22 cellular contexts compared by ENCODE assay signal in genomic region chr15:61917457-61917856, GRCh38.
DNase-seq lines count a peak whose midpoint lies in the region; ATAC-seq, FAIRE-seq and TF ChIP-seq lines count a peak whose summit lies in the region.
"Had no signal": no experiment of that assay in that cellular context is flagged by ENCODE, and none has a peak within 500 bp of the region (broad histone marks: within the 10 kb centered on the region; RNA-seq: fewer than 3 reads in every experiment).

No MANE protein-coding gene starts in this region.

- H3K4me2 ChIP-seq in GM12878 (ENCODE audit: control insufficient read depth, insufficient read depth) (no peak overlapping the region), PC-3 (ENCODE audit: low read length) (no peak overlapping the region)

- H3K4me1 ChIP-seq in GM12878 (ENCODE audit: control insufficient read depth, insufficient read depth, low read length) = no peaks in the 10 kb centered on the region
- H3K4me1 ChIP-seq in PC-3 (ENCODE audit: insufficient read depth, low read length) = peaks cover 9% of the 10 kb centered on the region; the same call in 1 of the 2 replicates
- H3K4me1 ChIP-seq in esophagus muscularis mucosa = no peaks in the 10 kb centered on the region

- POLR2A ChIA-PET in GM12878 (lab: Charles Lee) (interaction anchor here (1.0 kb wide), 1 partner anchor 143 kb away, joined by 7 read pairs; the partner anchor contains the start of gene VPS13C), PC-3 (lab: Charles Lee; ENCODE audit: unreplicated experiment) (no interaction called here)

- H4K20me1 ChIP-seq in GM12878 (ENCODE audit: control insufficient read depth, insufficient read depth) = no peaks in the 10 kb centered on the region
- no peaks in the 10 kb centered on the region for H4K20me1 ChIP-seq in PC-3 (ENCODE audit: low read length)

- TF ChIP-seq RAD21 in GM12878 (IDR thresholded peaks at IDR 0.05; ENCODE audit: insufficient read depth, low read depth, low read length) = no peak

- H3K27ac Mint-ChIP-seq in endothelial cell (ENCODE audit: unreplicated experiment) = peak overlapping the region; percentile 61
- H3K27ac Mint-ChIP-seq: CD4-positive, CD25-positive, alpha-beta regulatory T cell; CD8-positive, alpha-beta memory T cell had no signal

- intact Hi-C loops in GM12878 (cut with micrococcal nuclease; ENCODE audit: unreplicated experiment) (no loop called here), PC-3 (cut with micrococcal nuclease) (no loop called here), esophagus muscularis mucosa (cut with DNase I) (no loop called here)

- H3K9me3 ChIP-seq in GM12878 (replicated peaks; ENCODE audit: control insufficient read depth, insufficient read depth, low read length) (no peaks in the 10 kb centered on the region), PC-3 (ENCODE audit: low read length) (no peaks in the 10 kb centered on the region), esophagus muscularis mucosa (no peaks in the 10 kb centered on the region), WERI-Rb-1 (ENCODE audit: severe bottlenecking) (no peaks in the 10 kb centered on the region)
- H3K9me3 ChIP-seq: BE2C had no signal

- TF ChIP-seq EP300 in GM12878 (IDR thresholded peaks at IDR 0.05; ENCODE audit: borderline replicate concordance in 1 of 2, control insufficient read depth in 1 of 2, low read depth in 2 of 2, low read length in 2 of 2) (no peak), esophagus muscularis mucosa (IDR thresholded peaks at IDR 0.05) (no peak)

- TF ChIP-seq CTCF in GM12878 (IDR thresholded peaks at IDR 0.05 in 2 of 3, conservative IDR thresholded peaks at IDR 0.05 in 1 of 3; ENCODE audit: control insufficient read depth in 2 of 3, extremely low read depth in 1 of 3, insufficient read depth in 1 of 3, low read depth in 3 of 3, low read length in 3 of 3) (no peak), endothelial cell (IDR thresholded peaks at IDR 0.05; ENCODE audit: unreplicated experiment) (no peak), PC-3 (conservative IDR thresholded peaks at IDR 0.05; ENCODE audit: low read depth, low read length) (no peak), esophagus muscularis mucosa (IDR thresholded peaks at IDR 0.05) (no peak), WERI-Rb-1 (IDR thresholded peaks at IDR 0.05; ENCODE audit: low read depth, low read length) (no peak)

- no peaks in the 10 kb centered on the region for H3K9me2 ChIP-seq in PC-3 (replicated peaks; ENCODE audit: low read length)

- H3K27ac ChIP-seq in GM12878 (ENCODE audit: control insufficient read depth, insufficient read depth) (no peak overlapping the region), PC-3 (ENCODE audit: low read length) (no peak overlapping the region), esophagus muscularis mucosa (replicated peaks in 1 of 4) (no peak overlapping the region), WERI-Rb-1 (no peak overlapping the region)

- no peaks in the 10 kb centered on the region for H3K27me3 ChIP-seq in GM12878 (replicated peaks in 1 of 2; ENCODE audit: control insufficient read depth in 2 of 2, insufficient read depth in 2 of 2, low read length in 1 of 2)
- H3K27me3 ChIP-seq in PC-3 (ENCODE audit: low read length) = no peaks in the 10 kb centered on the region
- H3K27me3 ChIP-seq in esophagus muscularis mucosa = no peaks in the 10 kb centered on the region
- H3K27me3 ChIP-seq in WERI-Rb-1 (ENCODE audit: insufficient read depth, low read depth, severe bottlenecking) = no peaks in the 10 kb centered on the region
- H3K27me3 ChIP-seq: BE2C had no signal

- FAIRE-seq in GM12878 (lab: Jason Lieb, UNC) = no peak
- FAIRE-seq: A204.1, GM12891 had no signal

- H2AFZ ChIP-seq in GM12878 (ENCODE audit: control insufficient read depth, low read depth, low read length) (no peak overlapping the region), PC-3 (ENCODE audit: low read length) (no peak overlapping the region)

- H3F3A ChIP-seq in PC-3 (ENCODE audit: low read length, unreplicated experiment) = no peaks in the 10 kb centered on the region

- TF ChIP-seq POLR2A in GM12878 (IDR thresholded peaks at IDR 0.05; ENCODE audit: low read depth, low read length) = no peak
- no peak for TF ChIP-seq POLR2A in esophagus muscularis mucosa (IDR thresholded peaks at IDR 0.05; ENCODE audit: low read depth)

- DNase-seq in NCI-H69 (lab: John Stamatoyannopoulos, UW) = peak; percentile 21
- no peak for DNase-seq in GM12878 (ENCODE audit: low read depth, low spot score)
- no peak for DNase-seq in endothelial cell (ENCODE audit: low spot score)
- no peak for DNase-seq in PC-3
- DNase-seq in esophagus muscularis mucosa (ENCODE audit: extremely low spot score) = no peak
- DNase-seq in NCI-H187 (lab: John Stamatoyannopoulos, UW) = no peak
- no peak for DNase-seq in WERI-Rb-1
- DNase-seq: ACHN; BE2C; C1 segment of cervical spinal cord; CD4-positive, CD25-positive, alpha-beta regulatory T cell; CD8-positive, alpha-beta memory T cell; COR-L47; DMS 273 treated with DMSO at 0.1 percent for 48 hours; DMS53; DND-41; EL; GOT3; H7 had no signal

- H3K4me3 ChIP-seq in GM12878 = no peak overlapping the region
- no peak overlapping the region for H3K4me3 ChIP-seq in PC-3 (ENCODE audit: low read length)
- no peak overlapping the region for H3K4me3 ChIP-seq in esophagus muscularis mucosa
- H3K4me3 ChIP-seq in WERI-Rb-1 (ENCODE audit: low read depth, low read length) = no peak overlapping the region

- H3K36me3 ChIP-seq in GM12878 (ENCODE audit: control insufficient read depth in 2 of 2, insufficient read depth in 2 of 2, low read length in 1 of 2) (peaks cover 1 to 24% of the 10 kb centered on the region in 2 experiments), PC-3 (ENCODE audit: low read depth, low read length) (0 out of 2 replicates have a peak, but pooled peaks cover 3% of the 10 kb centered on the region), esophagus muscularis mucosa (peaks cover 32 to 87% (median 60%) of the 10 kb centered on the region in 4 donors), WERI-Rb-1 (peaks cover 20% of the 10 kb centered on the region)

- H3K4me3 Mint-ChIP-seq in endothelial cell (ENCODE audit: unreplicated experiment) = no peak overlapping the region
- H3K4me3 Mint-ChIP-seq: CD4-positive, CD25-positive, alpha-beta regulatory T cell; CD8-positive, alpha-beta memory T cell had no signal

- WGBS in GM12878 (ENCODE audit: insufficient coverage, insufficient replicate concordance, low lambda C conversion rate, missing lambda C conversion rate) = 100% methylated on average over 1 of the region's 1 CpG
- WGBS in esophagus muscularis mucosa = 95% methylated on average over 1 of the region's 1 CpG

- RAD21 ChIA-PET in GM12878 (lab: Charles Lee; ENCODE audit: unreplicated experiment) = no interaction called here

- no peaks in the 10 kb centered on the region for H3K79me2 ChIP-seq in GM12878 (ENCODE audit: control insufficient read depth, insufficient read depth, low read length)
- H3K79me2 ChIP-seq in PC-3 (ENCODE audit: low read length) = no peaks in the 10 kb centered on the region

- in situ Hi-C loops in GM12878 (cut with MboI) = no loop called here

- peaks cover 5% of the 10 kb centered on the region for H3K4me1 Mint-ChIP-seq in endothelial cell (ENCODE audit: unreplicated experiment)

- CTCF ChIA-PET in GM12878 (lab: Yijun Ruan, JAX) (interaction anchor here (1.6 kb wide), 1 partner anchor 83 kb away, joined by 3 read pairs; no protein-coding TSS in a partner anchor), PC-3 (lab: Charles Lee) (no interaction called here)

- no peak overlapping the region for H3K9ac ChIP-seq in GM12878 (ENCODE audit: control insufficient read depth, insufficient read depth, low read length)
- no peak overlapping the region for H3K9ac ChIP-seq in PC-3 (ENCODE audit: low read length)

- no TSS peak for BruUV-seq in GM12878 (replicated peaks; lab: Mats Ljungman, UMichigan)
- BruUV-seq in PC-3 (replicated peaks; lab: Mats Ljungman, UMichigan) = no TSS peak

- peaks cover 16% of the 10 kb centered on the region for H3K36me3 Mint-ChIP-seq in endothelial cell (ENCODE audit: low read depth, unreplicated experiment)

- SMC1A ChIA-PET in GM12878 (lab: Charles Lee; ENCODE audit: uncharacterized antibody, unreplicated experiment) = no interaction called here

- H3K9me3 Mint-ChIP-seq in endothelial cell (ENCODE audit: unreplicated experiment) = no peaks in the 10 kb centered on the region
- H3K9me3 Mint-ChIP-seq: CD4-positive, CD25-positive, alpha-beta regulatory T cell; CD8-positive, alpha-beta memory T cell had no signal

- no peaks in the 10 kb centered on the region for H3K27me3 Mint-ChIP-seq in endothelial cell (ENCODE audit: unreplicated experiment)
- H3K27me3 Mint-ChIP-seq: CD4-positive, CD25-positive, alpha-beta regulatory T cell; CD8-positive, alpha-beta memory T cell had no signal

- ATAC-seq in GM12878 (no peak), PC-3 (no peak)
- ATAC-seq: HCT116 had no signal

TF ChIP-seq in GM12878, 131 proteins besides CTCF, POLR2A, EP300 and RAD21 (continues in another document):
- TF ChIP-seq LARP7 (IDR thresholded peaks at IDR 0.05) (no peak), ZBTB40 (IDR thresholded peaks at IDR 0.05; ENCODE audit: borderline replicate concordance) (peak; percentile 59), PAX8 (IDR thresholded peaks at IDR 0.05) (no peak), EZH2 (IDR thresholded peaks at IDR 0.05; ENCODE audit: borderline replicate concordance, control insufficient read depth, low read depth, low read length) (no peak)
